18 cellular contexts compared by ENCODE assay signal in the genomic region with DNA sequence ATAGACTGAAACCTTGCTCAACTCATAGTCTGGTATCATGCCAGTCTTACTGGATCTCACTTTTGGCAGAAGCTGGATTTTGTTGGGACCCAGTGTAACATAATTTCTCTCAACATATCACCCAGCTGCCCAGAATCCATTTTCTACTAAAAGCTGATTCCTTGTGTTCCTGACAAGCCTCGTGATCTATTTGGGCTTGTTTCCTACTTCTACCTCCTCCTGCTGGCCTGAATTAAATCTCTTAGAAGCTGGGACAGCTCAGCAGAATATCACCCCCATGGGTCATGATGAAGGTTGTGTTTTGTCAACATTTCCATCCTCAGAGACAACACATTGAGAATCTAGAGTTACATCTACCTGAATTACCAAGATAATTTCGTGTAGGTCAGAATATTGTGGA. TPM values are rescaled to one million over a fixed set of nuclear protein-coding genes. Genes with fewer than 3 reads are reported as not detected.
DNase-seq lines count a peak whose midpoint lies in the region; FAIRE-seq and TF ChIP-seq lines count a peak whose summit lies in the region.
"Had no signal": no experiment of that assay in that cellular context is flagged by ENCODE, and none has a peak within 500 bp of the region (broad histone marks: within the 10 kb centered on the region; RNA-seq: fewer than 3 reads in every experiment).

No MANE protein-coding gene starts in this region.

- no peak overlapping the region for H3K4me3 ChIP-seq in bronchial epithelial cell (ENCODE audit: low read depth, low read length)
- H3K4me3 ChIP-seq: BLaER1 treated with 17β-estradiol and CSF1 and Interleukin-3, amounts not matched to agents 10 nM and 100 nM; heart right ventricle; prostate gland; SK-N-MC had no signal

- TF ChIP-seq CTCF in AG09319 (IDR thresholded peaks at IDR 0.05; ENCODE audit: low read depth, low read length) (peak; percentile 22), bronchial epithelial cell (IDR thresholded peaks at IDR 0.05; ENCODE audit: insufficient read depth, low read length, severe bottlenecking) (peak; percentile 3), mesothelial cell of epicardium (IDR thresholded peaks at IDR 0.05; ENCODE audit: unreplicated experiment) (no peak)

- H3K27me3 Mint-ChIP-seq in mesothelial cell of epicardium (ENCODE audit: low read depth): peaks cover 4% of the 10 kb centered on the region

- H3K27ac Mint-ChIP-seq in mesothelial cell of epicardium: no peak overlapping the region
- H3K27ac Mint-ChIP-seq: activated CD4-positive, alpha-beta memory T cell treated with anti-CD3 and anti-CD28 coated beads, Interleukin-2, amount 10 ng/mL, durations not matched to agents 7 days and 5 days; activated T-cell treated with anti-CD3 and anti-CD28 coated beads, Interleukin-2, amount 50 U/mL, for 72 hours had no signal

- no peaks in the 10 kb centered on the region for H3K27me3 ChIP-seq in bronchial epithelial cell (ENCODE audit: control insufficient read depth, insufficient read depth, low read length)
- H3K27me3 ChIP-seq: BLaER1 treated with 17β-estradiol and CSF1 and Interleukin-3, amounts not matched to agents 10 nM and 100 nM had no signal

- no peaks in the 10 kb centered on the region for H3K9me3 Mint-ChIP-seq in mesothelial cell of epicardium
- H3K9me3 Mint-ChIP-seq: activated CD4-positive, alpha-beta memory T cell treated with anti-CD3 and anti-CD28 coated beads, Interleukin-2, amount 10 ng/mL, durations not matched to agents 7 days and 5 days; activated T-cell treated with anti-CD3 and anti-CD28 coated beads, Interleukin-2, amount 50 U/mL, for 72 hours; central memory CD8-positive, alpha-beta T cell had no signal

- DNase-seq in AG09319 (ENCODE audit: extremely low read depth, low read depth) (no peak), Kasumi-1 (lab: John Stamatoyannopoulos, UW) (peak; percentile 8 to 25), bronchial epithelial cell (ENCODE audit: low read depth) (no peak), lung microvascular endothelial cell (ENCODE audit: low read depth in 2 of 2) (peak; percentile 18 to 48), epidermal melanocyte (ENCODE audit: insufficient read length, low spot score) (no peak), GM19239 (ENCODE audit: insufficient read length, low spot score) (no peak), mesothelial cell of epicardium (ENCODE audit: low spot score in 2 of 2, unreplicated experiment in 2 of 2) (no peak), HuH-7.5 (ENCODE audit: low spot score) (no peak)
- DNase-seq: activated CD4-positive, alpha-beta memory T cell treated with anti-CD3 and anti-CD28 coated beads, Interleukin-2, amount 10 ng/mL, durations not matched to agents 7 days and 5 days; activated T-cell treated with anti-CD3 and anti-CD28 coated beads, Interleukin-2, amount 50 U/mL, for 72 hours; heart right ventricle; Karpas-422; NCI-H1436 treated with DMSO at 0.1 percent for 48 hours; NCI-H345 had no signal

- H3K4me3 Mint-ChIP-seq in mesothelial cell of epicardium: no peak overlapping the region
- H3K4me3 Mint-ChIP-seq: activated CD4-positive, alpha-beta memory T cell treated with anti-CD3 and anti-CD28 coated beads, Interleukin-2, amount 10 ng/mL, durations not matched to agents 7 days and 5 days; activated T-cell treated with anti-CD3 and anti-CD28 coated beads, Interleukin-2, amount 50 U/mL, for 72 hours; central memory CD8-positive, alpha-beta T cell had no signal

- H3K4me1 Mint-ChIP-seq in mesothelial cell of epicardium: peaks cover 7% of the 10 kb centered on the region
- H3K4me1 Mint-ChIP-seq: activated CD4-positive, alpha-beta memory T cell treated with anti-CD3 and anti-CD28 coated beads, Interleukin-2, amount 10 ng/mL, durations not matched to agents 7 days and 5 days; central memory CD8-positive, alpha-beta T cell had no signal

- H3K36me3 Mint-ChIP-seq in mesothelial cell of epicardium: no peaks in the 10 kb centered on the region

- no peak for FAIRE-seq in bronchial epithelial cell (lab: Jason Lieb, UNC)
- no peak for FAIRE-seq in GM19239 (lab: Jason Lieb, UNC)

- H3K36me3 ChIP-seq in bronchial epithelial cell (ENCODE audit: control insufficient read depth, insufficient read depth, low read length): no peaks in the 10 kb centered on the region
- H3K36me3 ChIP-seq: BLaER1 treated with 17β-estradiol and CSF1 and Interleukin-3, amounts not matched to agents 10 nM and 100 nM; heart right ventricle; prostate gland had no signal

RNA-seq across cellular contexts. Expression of a gene that starts 7.7 kb away (rescaled TPM):
- total RNA-seq in bronchial epithelial cell (1.2 and 1.8 TPM in 2 replicates), lung microvascular endothelial cell (under 0.01 TPM in 2 replicates), mesothelial cell of epicardium (3.6 to 4.1 TPM (median 3.9 TPM) in 3 replicates)
- total RNA-seq: activated CD4-positive, alpha-beta memory T cell treated with anti-CD3 and anti-CD28 coated beads, Interleukin-2, amount 10 ng/mL, durations not matched to agents 7 days and 5 days; heart right ventricle had no signal

RNA-seq across cellular contexts. Expression of a gene that starts 9.8 kb away (rescaled TPM):
- total RNA-seq in bronchial epithelial cell: not detected in 2 replicates
- 0.22 and 0.40 TPM in 2 replicates for total RNA-seq in lung microvascular endothelial cell
- 0.34 to 0.60 TPM in 2 of 3 replicates, not detected in the other for total RNA-seq in mesothelial cell of epicardium
- total RNA-seq: activated CD4-positive, alpha-beta memory T cell treated with anti-CD3 and anti-CD28 coated beads, Interleukin-2, amount 10 ng/mL, durations not matched to agents 7 days and 5 days; activated T-cell treated with anti-CD3 and anti-CD28 coated beads, Interleukin-2, amount 50 U/mL, for 72 hours; heart right ventricle had no signal

RNA-seq across cellular contexts. Expression of a gene that starts 40.0 kb away (rescaled TPM):
- total RNA-seq in bronchial epithelial cell (0.26 TPM in 2 replicates), lung microvascular endothelial cell (not detected in 2 replicates), mesothelial cell of epicardium (0.29 to 0.41 TPM in 2 of 3 replicates, not detected in the other)
- total RNA-seq: activated CD4-positive, alpha-beta memory T cell treated with anti-CD3 and anti-CD28 coated beads, Interleukin-2, amount 10 ng/mL, durations not matched to agents 7 days and 5 days; activated T-cell treated with anti-CD3 and anti-CD28 coated beads, Interleukin-2, amount 50 U/mL, for 72 hours; heart right ventricle had no signal

RNA-seq across cellular contexts. Expression of a gene that starts 54.3 kb away (rescaled TPM):
- total RNA-seq in bronchial epithelial cell (58.7 and 70.4 TPM in 2 replicates), lung microvascular endothelial cell (6.9 and 9.4 TPM in 2 replicates), mesothelial cell of epicardium (18.5 to 19.2 TPM (median 18.9 TPM) in 3 replicates)

Comparison
In these comparisons a context has a peak if more than half of its experiments do, and no peak if none do; other contexts are left out.
1. DNase-seq: peak in Kasumi-1 (2 of 2) and lung microvascular endothelial cell (2 of 2); none in AG09319 (single experiment), bronchial epithelial cell (single experiment), epidermal melanocyte (single experiment), GM19239 (single experiment), mesothelial cell of epicardium (0 of 2) and HuH-7.5 (single experiment).